Comparison of ENCODE assay signal across 17 cellular contexts in genomic region chr1:61240878-61241277, GRCh38.
DNase-seq lines count a peak whose midpoint lies in the region; ATAC-seq, FAIRE-seq and TF ChIP-seq lines count a peak whose summit lies in the region.
"Had no signal": no experiment of that assay in that cellular context is flagged by ENCODE, and none has a peak within 500 bp of the region (broad histone marks: within the 10 kb centered on the region; RNA-seq: fewer than 3 reads in every experiment).

No MANE protein-coding gene starts in this region.

- H3K9ac ChIP-seq in fibroblast of lung (ENCODE audit: insufficient read depth, low read length) = no peak overlapping the region

- peaks cover 6% of the 10 kb centered on the region for H3K4me1 ChIP-seq in right cardiac atrium (ENCODE audit: control insufficient read depth, insufficient read depth, low read length)
- peaks cover 6% of the 10 kb centered on the region for H3K4me1 ChIP-seq in fibroblast of lung (ENCODE audit: control insufficient read depth, extremely low read depth, insufficient read depth, low read length)
- peaks cover 4 to 34% (median 31%) of the 10 kb centered on the region in 3 donors for H3K4me1 ChIP-seq in pancreas
- H3K4me1 ChIP-seq in uterus = peaks cover 8 to 34% of the 10 kb centered on the region in 2 donors

- TF ChIP-seq CTCF in fibroblast of lung (conservative IDR thresholded peaks at IDR 0.05 in 1 of 2, IDR thresholded peaks at IDR 0.05 in 1 of 2; ENCODE audit: low read depth in 1 of 2, low read length in 2 of 2) (no peak), pancreas (IDR thresholded peaks at IDR 0.05) (no peak), uterus (IDR thresholded peaks at IDR 0.05) (no peak), GM13977 (IDR thresholded peaks at IDR 0.05; ENCODE audit: extremely low read depth, insufficient read depth, missing control alignments) (no peak)

- no peaks in the 10 kb centered on the region for H3K9me3 ChIP-seq in right cardiac atrium (ENCODE audit: control insufficient read depth, low read length)
- no peaks in the 10 kb centered on the region for H3K9me3 ChIP-seq in fibroblast of lung (ENCODE audit: control insufficient read depth, insufficient read depth, low read depth, low read length)
- no peaks in the 10 kb centered on the region for H3K9me3 ChIP-seq in pancreas
- no peaks in the 10 kb centered on the region for H3K9me3 ChIP-seq in uterus

- DNase-seq in right cardiac atrium (no peak), Right ventricle myocardium inferior (ENCODE audit: missing footprints) (no peak), fibroblast of lung (ENCODE audit: low read depth in 2 of 2) (no peak), pancreas (no peak), uterus (no peak), GM13977 (ENCODE audit: low spot score) (no peak), RCC 7860 (ENCODE audit: low spot score) (no peak)
- DNase-seq: CD4-positive, CD25-positive, alpha-beta regulatory T cell; effector CD4-positive, alpha-beta T cell; hippocampal formation; NCI-H146; NCI-H2227 treated with DMSO at 0.1 percent for 48 hours; NK-92 treated with Interleukin-12 subunit alpha and Interleukin-12 subunit beta, amount 100 ng/mL, for 24 hours; stimulated activated naive B cell treated with anti-CD40 and anti-IgM and Interleukin-4, amounts not matched to agents 10 μg/mL and 1 μg/mL and 100 μg/mL, for 72 hours had no signal

- H3K27ac ChIP-seq in right cardiac atrium (ENCODE audit: low read length) (no peak overlapping the region), fibroblast of lung (ENCODE audit: insufficient read depth, low read length) (no peak overlapping the region), pancreas (peak overlapping the region in 2 of 4 donors; percentile 6 to 59), uterus (peak overlapping the region; percentile 55 to 68)

- WGBS in right cardiac atrium = 59% methylated on average over 3 of the region's 3 CpGs
- WGBS in pancreas, 2 donors = 45 to 46% methylated on average over 3 of the region's 3 CpGs

- H3K4me3 ChIP-seq in right cardiac atrium (ENCODE audit: low read length) (peak overlapping the region; percentile 21), fibroblast of lung (replicated peaks in 1 of 4; ENCODE audit: control extremely low read depth in 1 of 4, insufficient read depth in 1 of 4, low read depth in 3 of 4, low read length in 4 of 4) (no peak overlapping the region), pancreas (peak overlapping the region in 2 of 4 donors; percentile 23 to 31), uterus (no peak overlapping the region)

- peak overlapping the region; percentile 92 for H2AFZ ChIP-seq in fibroblast of lung (ENCODE audit: low read length)

- no peak overlapping the region for H3K4me2 ChIP-seq in fibroblast of lung (ENCODE audit: extremely low read depth, insufficient read depth, low read length)

- ATAC-seq in right cardiac atrium (no peak), Right ventricle myocardium inferior (no peak), pancreas (peak; percentile 17 to 50 (median 38)), HG02610 (IDR thresholded peaks at IDR 0.05; ENCODE audit: unreplicated experiment) (no peak)
- ATAC-seq: HCT116; stimulated activated naive B cell treated with anti-CD40 and anti-IgM and Interleukin-4, amounts not matched to agents 10 μg/mL and 1 μg/mL and 100 μg/mL, for 72 hours had no signal

- intact Hi-C loops in right cardiac atrium (cut with DNase I) = loop anchor here in 1 of 4 donors (10.0 kb wide), 1 partner anchor 46 kb away; no protein-coding TSS in a partner anchor
- intact Hi-C loops in Right ventricle myocardium inferior (cut with DNase I) = loop anchor here (5.0 kb wide), 2 partner anchors 76 to 96 kb away; no protein-coding TSS in a partner anchor
- intact Hi-C loops in pancreas (cut with DNase I) = no loop called here
- intact Hi-C loops in uterus (cut with DNase I; ENCODE audit: low total_unique reads) = no loop called here

- H3K79me2 ChIP-seq in fibroblast of lung (ENCODE audit: control insufficient read depth, insufficient read depth, low read length) = no peaks in the 10 kb centered on the region

- no peak for TF ChIP-seq POLR2A in uterus (IDR thresholded peaks at IDR 0.05)

- H4K20me1 ChIP-seq in fibroblast of lung (ENCODE audit: control insufficient read depth, extremely low read depth, insufficient read depth, low read length) = no peaks in the 10 kb centered on the region

- peak; percentile 5 for FAIRE-seq in pancreas (lab: Jason Lieb, UNC)
- FAIRE-seq in RCC 7860 (lab: Jason Lieb, UNC) = no peak
- FAIRE-seq: HTR-8/SVneo had no signal

- no peaks in the 10 kb centered on the region for H3K27me3 ChIP-seq in right cardiac atrium (ENCODE audit: control insufficient read depth, insufficient read depth)
- no peaks in the 10 kb centered on the region for H3K27me3 ChIP-seq in fibroblast of lung (ENCODE audit: control insufficient read depth, insufficient read depth, low read length)
- no peaks in the 10 kb centered on the region for H3K27me3 ChIP-seq in pancreas
- H3K27me3 ChIP-seq in uterus = no peaks in the 10 kb centered on the region

- H3K36me3 ChIP-seq in fibroblast of lung (ENCODE audit: control insufficient read depth, insufficient read depth, low read length) (no peaks in the 10 kb centered on the region), pancreas (no peaks in the 10 kb centered on the region), uterus (no peaks in the 10 kb centered on the region)

- in situ Hi-C loops in GM13977 (cut with MboI; ENCODE audit: low pct_unique_long_range_greater_than_20kb, low sequenced_read_pairs, unreplicated experiment) = no loop called here

Comparison
In these comparisons a context has a peak if more than half of its experiments do, and no peak if none do; other contexts are left out.
1. ATAC-seq: peak in pancreas (4 of 4); none in right cardiac atrium (0 of 2), Right ventricle myocardium inferior (single experiment) and HG02610 (single experiment).
2. H3K27ac ChIP-seq: peak in uterus (2 of 2); none in right cardiac atrium (single experiment) and fibroblast of lung (single experiment).